In genomic region chr3:123758081-123758564, GRCh38 we compare ENCODE assay signal across 8 cellular contexts.
DNase-seq lines count a peak whose midpoint lies in the region; TF ChIP-seq lines count a peak whose summit lies in the region.

No MANE protein-coding gene starts in this region.

- H3K4me1 ChIP-seq in SJCRH30 (peaks cover 29% of the 10 kb centered on the region), liver (ENCODE audit: control insufficient read depth in 4 of 4, insufficient read depth in 4 of 4, low read length in 3 of 4) (peaks cover 19 to 73% (median 65%) of the 10 kb centered on the region in 4 donors)

- WGBS in liver = 25% methylated on average over 2 of the region's 2 CpGs

- H3K4me3 ChIP-seq in NB4 (ENCODE audit: low read depth, low read length) = no peak overlapping the region
- H3K4me3 ChIP-seq in SJCRH30 = no peak overlapping the region
- H3K4me3 ChIP-seq in liver (ENCODE audit: low read depth in 1 of 3, low read length in 3 of 3) = no peak overlapping the region
- no peak overlapping the region for H3K4me3 ChIP-seq in H7 (ENCODE audit: insufficient read depth, low read depth, low read length)

- H3K27me3 ChIP-seq in SJCRH30 (no peaks in the 10 kb centered on the region), liver (ENCODE audit: control insufficient read depth in 4 of 4, insufficient read depth in 4 of 4, low read length in 3 of 4) (no peaks in the 10 kb centered on the region), H7 (ENCODE audit: control insufficient read depth, insufficient read depth, low read length) (no peaks in the 10 kb centered on the region)

- TF ChIP-seq CTCF in NB4 (IDR thresholded peaks at IDR 0.05; ENCODE audit: low read depth, low read length) (no peak), liver (IDR thresholded peaks at IDR 0.05; ENCODE audit: low read depth, low read length, missing input control) (no peak)

- peak; percentile 32 for DNase-seq in COLO668 (lab: John Stamatoyannopoulos, UW; ENCODE audit: unreplicated experiment)
- peak; percentile 15 for DNase-seq in NB4 (ENCODE audit: low read depth)
- peak; percentile 41 to 43 for DNase-seq in SJCRH30
- no peak for DNase-seq in GF-D8 (lab: John Stamatoyannopoulos, UW)
- DNase-seq in H7 = no peak
- DNase-seq in T-helper 2 cell = no peak
- no peak for DNase-seq in stimulated activated CD4-positive, alpha-beta T cell treated with anti-CD3 and anti-CD28 coated beads, Interleukin-2, amount 100 ng/mL, for 48 hours

- TF ChIP-seq RAD21 in liver (IDR thresholded peaks at IDR 0.05) = no peak

- H3K9ac ChIP-seq in liver (ENCODE audit: low read depth in 1 of 2, low read length in 2 of 2) = no peak overlapping the region

- H3K36me3 ChIP-seq in SJCRH30 (no peaks in the 10 kb centered on the region), liver (ENCODE audit: control insufficient read depth in 4 of 4, insufficient read depth in 3 of 4, low read depth in 1 of 4, low read length in 3 of 4) (no peaks in the 10 kb centered on the region), H7 (replicated peaks; ENCODE audit: control insufficient read depth, insufficient read depth, low read length) (no peaks in the 10 kb centered on the region)

- H3K9me3 ChIP-seq in SJCRH30 (replicated peaks) (no peaks in the 10 kb centered on the region), liver (ENCODE audit: control insufficient read depth in 4 of 4, low read length in 3 of 4) (no peaks in the 10 kb centered on the region)

- H3K27ac ChIP-seq in SJCRH30 (peak overlapping the region; percentile 47; the same call in 1 of the 2 replicates), liver (ENCODE audit: low read depth in 1 of 2, low read length in 2 of 2) (peak overlapping the region; percentile 51)

- no peak for TF ChIP-seq POLR2A in NB4 (IDR thresholded peaks at IDR 0.05; ENCODE audit: extremely low read depth, insufficient read length)

TF ChIP-seq in liver, 16 proteins besides CTCF, POLR2A, EP300 and RAD21:
- no peak for TF ChIP-seq GABPA (IDR thresholded peaks at IDR 0.05 in 1 of 2, conservative IDR thresholded peaks at IDR 0.05 in 1 of 2)
- no peak for TF ChIP-seq SP1 (IDR thresholded peaks at IDR 0.05)
- no peak for TF ChIP-seq ATF3 (IDR thresholded peaks at IDR 0.05)
- TF ChIP-seq EGR1 (IDR thresholded peaks at IDR 0.05; ENCODE audit: low read depth in 2 of 2) = no peak
- peak in 1 of 2 donors; percentile 43 for TF ChIP-seq RXRA (IDR thresholded peaks at IDR 0.05)
- no peak for TF ChIP-seq FOXA1 (IDR thresholded peaks at IDR 0.05)

Comparison
In these comparisons a context has a peak if more than half of its experiments do, and no peak if none do; other contexts are left out.
1. DNase-seq: peak in COLO668 (single experiment), NB4 (single experiment) and SJCRH30 (2 of 2); none in GF-D8 (single experiment), H7 (single experiment), T-helper 2 cell (0 of 5) and stimulated activated CD4-positive, alpha-beta T cell treated with anti-CD3 and anti-CD28 coated beads, Interleukin-2, amount 100 ng/mL, for 48 hours (0 of 2).